13 cellular contexts compared by ENCODE assay signal in the genomic region with DNA sequence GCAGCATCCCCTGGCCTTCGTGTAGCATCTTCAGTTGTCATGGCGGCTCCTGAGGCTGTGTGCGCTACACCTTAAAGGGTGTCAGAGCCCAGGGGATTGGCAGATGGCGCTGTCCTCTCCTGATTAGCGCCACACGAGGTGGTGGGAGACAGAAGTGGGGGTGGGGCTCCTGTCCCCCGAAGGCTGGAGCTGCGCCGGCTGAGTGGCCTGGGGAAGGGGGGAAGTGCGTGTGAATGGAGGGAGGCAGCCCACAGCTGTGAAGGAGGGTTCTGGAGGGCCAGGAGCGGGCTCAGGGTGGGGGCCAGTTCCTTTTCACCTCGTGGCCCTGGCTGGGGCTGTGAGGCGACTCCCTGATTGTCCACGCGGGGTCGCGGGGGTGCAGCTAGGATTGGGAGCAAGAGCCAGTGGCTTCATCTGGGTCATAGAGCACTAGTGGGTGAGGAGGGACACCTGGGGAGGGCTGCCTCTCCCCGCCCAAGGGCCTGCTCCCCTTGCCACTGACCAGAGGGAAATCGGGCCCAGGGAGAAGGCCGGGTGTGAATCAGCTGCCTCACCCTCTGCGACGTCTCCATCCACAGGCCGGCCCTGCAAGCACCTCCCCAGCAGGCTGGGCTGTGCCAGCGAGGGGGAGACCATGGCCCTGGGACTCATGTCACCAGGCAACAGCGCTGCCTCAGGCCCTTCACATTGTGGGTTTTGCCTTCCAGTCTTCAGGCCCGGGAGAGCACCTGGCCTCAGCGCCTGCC. TPM values are rescaled to one million over a fixed set of nuclear protein-coding genes. Genes with fewer than 3 reads are reported as not detected.
DNase-seq lines count a peak whose midpoint lies in the region; ATAC-seq, FAIRE-seq and TF ChIP-seq lines count a peak whose summit lies in the region.
"Had no signal": no experiment of that assay in that cellular context is flagged by ENCODE, and none has a peak within 500 bp of the region (broad histone marks: within the 10 kb centered on the region; RNA-seq: fewer than 3 reads in every experiment).

No MANE protein-coding gene starts in this region.

- H4K20me1 ChIP-seq in HepG2 (ENCODE audit: insufficient read depth, low read length) (peaks cover 4% of the 10 kb centered on the region; the same call in 1 of the 2 replicates), GM12878 (ENCODE audit: control insufficient read depth, insufficient read depth) (no peaks in the 10 kb centered on the region)

- H3K36me3 ChIP-seq in HepG2 (replicated peaks in 1 of 2; ENCODE audit: control insufficient read depth in 1 of 2, insufficient read depth in 2 of 2, low read length in 2 of 2) (no peaks in the 10 kb centered on the region), right lobe of liver (no peaks in the 10 kb centered on the region), GM12878 (ENCODE audit: control insufficient read depth in 2 of 2, insufficient read depth in 2 of 2, low read length in 1 of 2) (no peaks in the 10 kb centered on the region), small intestine (ENCODE audit: control insufficient read depth in 2 of 2, insufficient read depth in 2 of 2, low read length in 2 of 2) (no peaks in the 10 kb centered on the region)
- H3K36me3 ChIP-seq: colonic mucosa had no signal

- H2AFZ ChIP-seq in HepG2 (ENCODE audit: low read length) (no peak overlapping the region), GM12878 (ENCODE audit: control insufficient read depth, low read depth, low read length) (no peak overlapping the region)

- H3K9me3 ChIP-seq in HepG2 (ENCODE audit: low read length) (no peaks in the 10 kb centered on the region), right lobe of liver (no peaks in the 10 kb centered on the region), GM12878 (replicated peaks; ENCODE audit: control insufficient read depth, insufficient read depth, low read length) (no peaks in the 10 kb centered on the region), small intestine (ENCODE audit: control insufficient read depth, low read depth) (no peaks in the 10 kb centered on the region)
- H3K9me3 ChIP-seq: colonic mucosa had no signal

- CTCF ChIA-PET in HepG2 (lab: Yijun Ruan, JAX; ENCODE audit: low intra/inter-chr PET ratio, low total read pairs) (no interaction called here), GM12878 (lab: Yijun Ruan, JAX) (no interaction called here)

- no peaks in the 10 kb centered on the region for H3K27me3 ChIP-seq in HepG2 (ENCODE audit: control insufficient read depth in 1 of 2, insufficient read depth in 2 of 2, low read length in 2 of 2)
- H3K27me3 ChIP-seq in right lobe of liver = no peaks in the 10 kb centered on the region
- H3K27me3 ChIP-seq in GM12878 (replicated peaks in 1 of 2; ENCODE audit: control insufficient read depth in 2 of 2, insufficient read depth in 2 of 2, low read length in 1 of 2) = peaks cover 0 to 2% of the 10 kb centered on the region in 2 experiments; a peak in 2 of 4 replicates
- no peaks in the 10 kb centered on the region for H3K27me3 ChIP-seq in small intestine (ENCODE audit: control insufficient read depth in 2 of 2, insufficient read depth in 2 of 2, low read length in 2 of 2)
- H3K27me3 ChIP-seq: colonic mucosa had no signal

- WGBS in HepG2 (ENCODE audit: low lambda C conversion rate) = 72% methylated on average over 21 of the region's 27 CpGs
- WGBS in right lobe of liver (ENCODE audit: insufficient coverage, low coverage, low lambda C conversion rate, missing lambda C conversion rate) = 63% methylated on average over 3 of the region's 27 CpGs
- 34% methylated on average over 25 of the region's 27 CpGs for WGBS in GM12878 (ENCODE audit: insufficient coverage, insufficient replicate concordance, low lambda C conversion rate, missing lambda C conversion rate)
- WGBS in small intestine, 3 donors = 73 to 79% (median 77%) methylated on average over 26 to 27 of the region's 27 CpGs

- H3K9ac ChIP-seq in HepG2 (ENCODE audit: insufficient read depth, low read depth, low read length) (no peak overlapping the region), GM12878 (ENCODE audit: control insufficient read depth, insufficient read depth, low read length) (no peak overlapping the region)

- TF ChIP-seq CTCF in HepG2 (CRISPR knock-in tag; IDR thresholded peaks at IDR 0.05) (peak; percentile 26), right lobe of liver (IDR thresholded peaks at IDR 0.05) (no peak), GM12878 (IDR thresholded peaks at IDR 0.05 in 2 of 3, conservative IDR thresholded peaks at IDR 0.05 in 1 of 3; ENCODE audit: control insufficient read depth in 2 of 3, extremely low read depth in 1 of 3, insufficient read depth in 1 of 3, low read depth in 3 of 3, low read length in 3 of 3) (no peak; a peak in 1 of 6 replicates)

- ATAC-seq in HepG2 (no peak; the same call in 2 of the 3 replicates), right lobe of liver (no peak), GM12878 (no peak; the same call in 2 of the 3 replicates)
- ATAC-seq: Right ventricle myocardium inferior had no signal

- TF ChIP-seq EP300 in HepG2 (IDR thresholded peaks at IDR 0.05; ENCODE audit: low read depth in 2 of 2, low read length in 2 of 2) (no peak), HepG2 (CRISPR knock-in tag; IDR thresholded peaks at IDR 0.05; ENCODE audit: borderline replicate concordance) (no peak), GM12878 (IDR thresholded peaks at IDR 0.05; ENCODE audit: borderline replicate concordance in 1 of 2, control insufficient read depth in 1 of 2, low read depth in 2 of 2, low read length in 2 of 2) (no peak)

- H3K4me3 ChIP-seq in HepG2 (replicated peaks in 1 of 3; ENCODE audit: insufficient read depth in 1 of 3, low read depth in 2 of 3, low read length in 3 of 3) (no peak overlapping the region), right lobe of liver (no peak overlapping the region), GM12878 (no peak overlapping the region), small intestine (ENCODE audit: low read depth in 1 of 2, low read length in 2 of 2) (no peak overlapping the region)
- H3K4me3 ChIP-seq: colonic mucosa had no signal

- H3K4me2 ChIP-seq in HepG2 (ENCODE audit: low read depth, low read length) (no peak overlapping the region), GM12878 (ENCODE audit: control insufficient read depth, insufficient read depth) (no peak overlapping the region)

- H3K27ac ChIP-seq in HepG2 (ENCODE audit: extremely low read length, insufficient read depth, low read length) = no peak overlapping the region
- no peak overlapping the region for H3K27ac ChIP-seq in right lobe of liver
- H3K27ac ChIP-seq in GM12878 (ENCODE audit: control insufficient read depth, insufficient read depth) = no peak overlapping the region
- H3K27ac ChIP-seq in caudate nucleus (ENCODE audit: low read depth, low read length) = no peak overlapping the region
- H3K27ac ChIP-seq in small intestine (ENCODE audit: low read depth in 1 of 2, low read length in 1 of 2) = no peak overlapping the region
- H3K27ac ChIP-seq: colonic mucosa had no signal

- TF ChIP-seq RAD21 in HepG2 (CRISPR knock-in tag; IDR thresholded peaks at IDR 0.05) = no peak
- TF ChIP-seq RAD21 in GM12878 (IDR thresholded peaks at IDR 0.05; ENCODE audit: insufficient read depth, low read depth, low read length) = no peak

- SMC1A ChIA-PET in GM12878 (lab: Charles Lee; ENCODE audit: uncharacterized antibody, unreplicated experiment) = no interaction called here

- FAIRE-seq in HepG2 (lab: Jason Lieb, UNC) (no peak), GM12878 (lab: Jason Lieb, UNC) (no peak), urothelium cell line (lab: Jason Lieb, UNC) (peak; percentile 79), small intestine (lab: Jason Lieb, UNC) (no peak)

- intact Hi-C loops in HepG2 (cut with micrococcal nuclease; ENCODE audit: unreplicated experiment) = no loop called here
- intact Hi-C loops in right lobe of liver (cut with DNase I) = loop anchor here in 1 of 2 donors (10.0 kb wide), 1 partner anchor 65 kb away; no protein-coding TSS in a partner anchor
- intact Hi-C loops in GM12878 (cut with micrococcal nuclease; ENCODE audit: unreplicated experiment) = no loop called here

- BruUV-seq in HepG2 (replicated peaks; lab: Mats Ljungman, UMichigan) (no TSS peak), GM12878 (replicated peaks; lab: Mats Ljungman, UMichigan) (no TSS peak)

- DNase-seq in HepG2 (ENCODE audit: low spot score) = no peak
- DNase-seq in right lobe of liver = no peak
- DNase-seq in NCI-H2196 treated with DMSO at 0.1 percent for 48 hours (lab: John Stamatoyannopoulos, UW; ENCODE audit: unreplicated experiment) = peak; percentile 51
- no peak for DNase-seq in GM12878 (ENCODE audit: low read depth, low spot score)
- DNase-seq in urothelium cell line (ENCODE audit: low spot score) = no peak
- no peak for DNase-seq in activated CD8-positive, alpha-beta memory T cell treated with anti-CD3 and anti-CD28 coated beads for 24 hours
- DNase-seq in caudate nucleus (lab: John Stamatoyannopoulos, UW) = no peak
- DNase-seq in small intestine = no peak
- DNase-seq: colonic mucosa; MV-4-11; stimulated activated CD4-positive, alpha-beta T cell treated with anti-CD3 and anti-CD28 coated beads, Interleukin-4, amount 100 ng/mL, for 24 hours; stimulated activated naive CD4-positive, alpha-beta T cell treated with Interleukin-2 at 50 U/mL for 16 hours had no signal

- no peak for TF ChIP-seq POLR2A in HepG2 (IDR thresholded peaks at IDR 0.05; ENCODE audit: insufficient read depth in 1 of 2, low read depth in 2 of 2, low read length in 2 of 2)
- no peak for TF ChIP-seq POLR2A in right lobe of liver (IDR thresholded peaks at IDR 0.05)
- TF ChIP-seq POLR2A in GM12878 (IDR thresholded peaks at IDR 0.05; ENCODE audit: low read depth, low read length) = no peak

- POLR2A ChIA-PET in HepG2 (lab: Yijun Ruan, JAX) = no interaction called here
- POLR2A ChIA-PET in GM12878 (lab: Charles Lee) = no interaction called here

- no peaks in the 10 kb centered on the region for H3K4me1 ChIP-seq in HepG2 (ENCODE audit: insufficient read depth, low read length)
- H3K4me1 ChIP-seq in right lobe of liver = no peaks in the 10 kb centered on the region
- peaks cover 6% of the 10 kb centered on the region for H3K4me1 ChIP-seq in GM12878 (ENCODE audit: control insufficient read depth, insufficient read depth, low read length)
- H3K4me1 ChIP-seq in small intestine (ENCODE audit: control insufficient read depth in 2 of 2, insufficient read depth in 1 of 2, low read depth in 1 of 2, low read length in 1 of 2) = no peaks in the 10 kb centered on the region

- RAD21 ChIA-PET in GM12878 (lab: Charles Lee; ENCODE audit: unreplicated experiment) = no interaction called here

- H3K79me2 ChIP-seq in HepG2 (ENCODE audit: insufficient read depth, low read length) (no peaks in the 10 kb centered on the region), GM12878 (ENCODE audit: control insufficient read depth, insufficient read depth, low read length) (no peaks in the 10 kb centered on the region)

- in situ Hi-C loops in HepG2 (cut with HindIII; ENCODE audit: extremely low pct_ligation_motif_present, low pct_unique_long_range_greater_than_20kb) (no loop called here), GM12878 (cut with MboI) (no loop called here)

RNA-seq across cellular contexts. Expression of gene BAHCC1, which starts 14.1 kb away (rescaled TPM):
- total RNA-seq in HepG2 (2016; rRNA removed; fragmentation: Illumina TruSeq; extraction: Trizol) (0.94 and 1.7 TPM in 2 replicates), right lobe of liver (1 to 10 TPM; 2.5 to 6.4 (median 4.9) TPM), GM12878 (2014; rRNA removed) (under 0.01 TPM in 1 of 2 replicates, not detected in the other), GM12878 (2014; rRNA removed; fragmentation: Illumina TruSeq; extraction: Trizol) (not detected in 2 replicates), GM12878 (2021) (0.10 and 0.45 TPM in 2 replicates)
- 1.4 and 1.8 TPM in 2 replicates for total RNA-seq in HepG2 (2016; cell fraction: cytosol; rRNA removed; fragmentation: Illumina TruSeq; extraction: Trizol; ENCODE audit: low read depth)
- total RNA-seq in HepG2 (2016; cell fraction: insoluble cytoplasmic fraction; rRNA removed; fragmentation: Illumina TruSeq; extraction: Trizol) = 1.2 and 1.8 TPM in 2 replicates
- total RNA-seq in HepG2 (2016; cell fraction: membrane; rRNA removed; fragmentation: Illumina TruSeq; extraction: Trizol) = 1.2 and 1.9 TPM in 2 replicates
- total RNA-seq in HepG2 (2016; cell fraction: nucleus; rRNA removed; fragmentation: Illumina TruSeq; extraction: Trizol) = 2.8 and 3.9 TPM in 2 replicates
- polyA plus RNA-seq in HepG2 (2011; rRNA removed) (1.4 TPM in 2 replicates), GM12878 (2011; rRNA removed) (0.12 TPM in 1 of 2 replicates, not detected in the other), GM12878 (2014; fragmentation: Illumina TruSeq; extraction: Trizol) (not detected in 2 replicates), GM12878 (2014; fragmentation: Nextera tagmentation; extraction: Ambion mirVana) (not detected), GM12878 (2014; rRNA removed) (0.03 TPM in 2 replicates), GM12878 (2016; fragmentation: Nextera tagmentation; extraction: Ambion mirVana) (under 1 TPM in 1 of 2 experiments, not detected in 1; 0.14 TPM), small intestine (10 to 100 TPM in 1 of 3 donors, 1 to 10 TPM in 2; 2.2 to 13.4 (median 6.3) TPM)
- polyA plus RNA-seq in HepG2 (2011; cell fraction: cytosol; rRNA removed) = 0.42 and 0.64 TPM in 2 replicates
- polyA plus RNA-seq in HepG2 (2011; cell fraction: nucleus; rRNA removed) = 15.9 and 22.2 TPM in 2 replicates
- polyA plus RNA-seq in HepG2 (2012) = 1.8 and 2.5 TPM in 2 replicates
- polyA plus RNA-seq in HepG2 (2016; cell fraction: cytosol; fragmentation: Illumina TruSeq; extraction: Trizol; ENCODE audit: low read depth) = 1.1 and 1.4 TPM in 2 replicates
- 1.3 and 1.9 TPM in 2 replicates for polyA plus RNA-seq in HepG2 (2016; cell fraction: insoluble cytoplasmic fraction; fragmentation: Illumina TruSeq; extraction: Trizol; ENCODE audit: low read depth)
- 1.9 and 2.3 TPM in 2 replicates for polyA plus RNA-seq in HepG2 (2016; cell fraction: membrane; fragmentation: Illumina TruSeq; extraction: Trizol; ENCODE audit: low read depth)
- 9.5 and 11.0 TPM in 2 replicates for polyA plus RNA-seq in HepG2 (2016; cell fraction: nucleus; fragmentation: Illumina TruSeq; extraction: Trizol; ENCODE audit: insufficient read depth, low read depth)
- polyA minus RNA-seq in HepG2 (2011; rRNA and poly(A)+ RNA removed; ENCODE audit: low replicate concordance) = 1.7 and 5.4 TPM in 2 replicates
- polyA minus RNA-seq in HepG2 (2011; cell fraction: cytosol; rRNA and poly(A)+ RNA removed) = 1.1 and 1.9 TPM in 2 replicates
- polyA minus RNA-seq in HepG2 (2011; cell fraction: nucleus; rRNA and poly(A)+ RNA removed) = 5.5 and 5.9 TPM in 2 replicates
- total RNA-seq in GM12878 (2013; cell fraction: nucleolus; rRNA removed) = 0.32 and 0.84 TPM in 2 replicates
- not detected for polyA plus RNA-seq in GM12878 (2011; ENCODE audit: low read depth)
- 0.01 and 0.07 TPM in 2 replicates for polyA plus RNA-seq in GM12878 (2011; cell fraction: cytosol; rRNA removed)
- 0.32 and 0.75 TPM in 2 replicates for polyA plus RNA-seq in GM12878 (2011; cell fraction: nucleus; rRNA removed)
- 0.03 and 0.07 TPM in 2 replicates for polyA plus RNA-seq in GM12878 (2012)
- 0.10 TPM in 1 of 2 replicates, not detected in the other for polyA minus RNA-seq in GM12878 (2011; rRNA and poly(A)+ RNA removed)
- polyA minus RNA-seq in GM12878 (2011; cell fraction: cytosol; rRNA and poly(A)+ RNA removed) = not detected in 2 replicates
- polyA minus RNA-seq in GM12878 (2011; cell fraction: nucleus; rRNA and poly(A)+ RNA removed) = 0.48 and 0.67 TPM in 2 replicates

Comparison
In these comparisons a context has a peak if more than half of its experiments do, and no peak if none do; other contexts are left out.
1. Of the 75 proteins assayed by ChIP-seq in both HepG2 and GM12878: peak only in HepG2: CTCF and ZNF687; only in GM12878: none; in both: ZBTB33; in neither: 72.